In the genomic region with DNA sequence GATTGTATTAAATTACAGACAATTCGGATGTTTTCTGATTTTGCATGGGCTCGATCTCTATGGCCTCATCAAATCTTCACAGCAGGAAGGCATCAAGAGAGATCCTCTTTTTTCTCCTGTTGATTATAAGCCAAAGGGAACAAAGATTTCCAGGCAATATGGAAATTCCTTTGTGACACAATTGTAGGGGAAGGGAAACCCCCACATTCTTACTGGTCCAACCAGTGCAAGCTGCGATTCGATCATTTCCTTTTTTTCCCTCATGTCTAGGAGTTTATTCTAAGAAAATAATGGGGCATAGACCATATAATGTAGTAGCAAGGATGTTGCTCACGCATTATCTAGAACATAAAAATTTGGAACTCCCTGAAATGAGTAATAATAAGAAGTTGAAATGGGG, we compare ENCODE assay signal across 1 cellular context.
TF ChIP-seq lines count a peak whose summit lies in the region.

No MANE protein-coding gene starts in this region.

TF ChIP-seq in GM23338, 12 proteins besides CTCF, POLR2A, EP300 and RAD21:
- TF ChIP-seq, protein P1, sequence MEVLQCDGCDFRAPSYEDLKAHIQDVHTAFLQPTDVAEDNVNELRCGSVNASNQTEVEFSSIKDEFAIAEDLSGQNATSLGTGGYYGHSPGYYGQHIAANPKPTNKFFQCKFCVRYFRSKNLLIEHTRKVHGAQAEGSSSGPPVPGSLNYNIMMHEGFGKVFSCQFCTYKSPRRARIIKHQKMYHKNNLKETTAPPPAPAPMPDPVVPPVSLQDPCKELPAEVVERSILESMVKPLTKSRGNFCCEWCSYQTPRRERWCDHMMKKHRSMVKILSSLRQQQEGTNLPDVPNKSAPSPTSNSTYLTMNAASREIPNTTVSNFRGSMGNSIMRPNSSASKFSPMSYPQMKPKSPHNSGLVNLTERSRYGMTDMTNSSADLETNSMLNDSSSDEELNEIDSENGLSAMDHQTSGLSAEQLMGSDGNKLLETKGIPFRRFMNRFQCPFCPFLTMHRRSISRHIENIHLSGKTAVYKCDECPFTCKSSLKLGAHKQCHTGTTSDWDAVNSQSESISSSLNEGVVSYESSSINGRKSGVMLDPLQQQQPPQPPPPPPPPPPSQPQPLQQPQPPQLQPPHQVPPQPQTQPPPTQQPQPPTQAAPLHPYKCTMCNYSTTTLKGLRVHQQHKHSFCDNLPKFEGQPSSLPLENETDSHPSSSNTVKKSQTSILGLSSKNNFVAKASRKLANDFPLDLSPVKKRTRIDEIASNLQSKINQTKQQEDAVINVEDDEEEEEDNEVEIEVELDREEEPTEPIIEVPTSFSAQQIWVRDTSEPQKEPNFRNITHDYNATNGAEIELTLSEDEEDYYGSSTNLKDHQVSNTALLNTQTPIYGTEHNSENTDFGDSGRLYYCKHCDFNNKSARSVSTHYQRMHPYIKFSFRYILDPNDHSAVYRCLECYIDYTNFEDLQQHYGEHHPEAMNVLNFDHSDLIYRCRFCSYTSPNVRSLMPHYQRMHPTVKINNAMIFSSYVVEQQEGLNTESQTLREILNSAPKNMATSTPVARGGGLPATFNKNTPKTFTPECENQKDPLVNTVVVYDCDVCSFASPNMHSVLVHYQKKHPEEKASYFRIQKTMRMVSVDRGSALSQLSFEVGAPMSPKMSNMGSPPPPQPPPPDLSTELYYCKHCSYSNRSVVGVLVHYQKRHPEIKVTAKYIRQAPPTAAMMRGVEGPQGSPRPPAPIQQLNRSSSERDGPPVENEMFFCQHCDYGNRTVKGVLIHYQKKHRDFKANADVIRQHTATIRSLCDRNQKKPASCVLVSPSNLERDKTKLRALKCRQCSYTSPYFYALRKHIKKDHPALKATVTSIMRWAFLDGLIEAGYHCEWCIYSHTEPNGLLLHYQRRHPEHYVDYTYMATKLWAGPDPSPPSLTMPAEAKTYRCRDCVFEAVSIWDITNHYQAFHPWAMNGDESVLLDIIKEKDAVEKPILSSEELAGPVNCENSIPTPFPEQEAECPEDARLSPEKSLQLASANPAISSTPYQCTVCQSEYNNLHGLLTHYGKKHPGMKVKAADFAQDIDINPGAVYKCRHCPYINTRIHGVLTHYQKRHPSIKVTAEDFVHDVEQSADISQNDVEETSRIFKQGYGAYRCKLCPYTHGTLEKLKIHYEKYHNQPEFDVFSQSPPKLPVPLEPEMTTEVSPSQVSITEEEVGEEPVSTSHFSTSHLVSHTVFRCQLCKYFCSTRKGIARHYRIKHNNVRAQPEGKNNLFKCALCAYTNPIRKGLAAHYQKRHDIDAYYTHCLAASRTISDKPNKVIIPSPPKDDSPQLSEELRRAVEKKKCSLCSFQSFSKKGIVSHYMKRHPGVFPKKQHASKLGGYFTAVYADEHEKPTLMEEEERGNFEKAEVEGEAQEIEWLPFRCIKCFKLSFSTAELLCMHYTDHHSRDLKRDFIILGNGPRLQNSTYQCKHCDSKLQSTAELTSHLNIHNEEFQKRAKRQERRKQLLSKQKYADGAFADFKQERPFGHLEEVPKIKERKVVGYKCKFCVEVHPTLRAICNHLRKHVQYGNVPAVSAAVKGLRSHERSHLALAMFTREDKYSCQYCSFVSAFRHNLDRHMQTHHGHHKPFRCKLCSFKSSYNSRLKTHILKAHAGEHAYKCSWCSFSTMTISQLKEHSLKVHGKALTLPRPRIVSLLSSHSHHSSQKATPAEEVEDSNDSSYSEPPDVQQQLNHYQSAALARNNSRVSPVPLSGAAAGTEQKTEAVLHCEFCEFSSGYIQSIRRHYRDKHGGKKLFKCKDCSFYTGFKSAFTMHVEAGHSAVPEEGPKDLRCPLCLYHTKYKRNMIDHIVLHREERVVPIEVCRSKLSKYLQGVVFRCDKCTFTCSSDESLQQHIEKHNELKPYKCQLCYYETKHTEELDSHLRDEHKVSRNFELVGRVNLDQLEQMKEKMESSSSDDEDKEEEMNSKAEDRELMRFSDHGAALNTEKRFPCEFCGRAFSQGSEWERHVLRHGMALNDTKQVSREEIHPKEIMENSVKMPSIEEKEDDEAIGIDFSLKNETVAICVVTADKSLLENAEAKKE (CRISPR knock-in tag; IDR thresholded peaks at IDR 0.05) = no peak
- TF ChIP-seq JUNB (IDR thresholded peaks at IDR 0.05; ENCODE audit: unreplicated experiment) = no peak
- TF ChIP-seq NANOG (IDR thresholded peaks at IDR 0.05; ENCODE audit: borderline replicate concordance) = no peak
- TF ChIP-seq CREB1 (CRISPR knock-in tag; IDR thresholded peaks at IDR 0.05; ENCODE audit: low read depth) = no peak
- TF ChIP-seq POLR2AphosphoS5 (IDR thresholded peaks at IDR 0.05; ENCODE audit: low read depth) = no peak
- no peak for TF ChIP-seq ZNF331 (CRISPR knock-in tag; IDR thresholded peaks at IDR 0.05; ENCODE audit: low read depth)
- no peak for TF ChIP-seq EZH2phosphoT487 (IDR thresholded peaks at IDR 0.05; ENCODE audit: unreplicated experiment)
- TF ChIP-seq, protein P2, sequence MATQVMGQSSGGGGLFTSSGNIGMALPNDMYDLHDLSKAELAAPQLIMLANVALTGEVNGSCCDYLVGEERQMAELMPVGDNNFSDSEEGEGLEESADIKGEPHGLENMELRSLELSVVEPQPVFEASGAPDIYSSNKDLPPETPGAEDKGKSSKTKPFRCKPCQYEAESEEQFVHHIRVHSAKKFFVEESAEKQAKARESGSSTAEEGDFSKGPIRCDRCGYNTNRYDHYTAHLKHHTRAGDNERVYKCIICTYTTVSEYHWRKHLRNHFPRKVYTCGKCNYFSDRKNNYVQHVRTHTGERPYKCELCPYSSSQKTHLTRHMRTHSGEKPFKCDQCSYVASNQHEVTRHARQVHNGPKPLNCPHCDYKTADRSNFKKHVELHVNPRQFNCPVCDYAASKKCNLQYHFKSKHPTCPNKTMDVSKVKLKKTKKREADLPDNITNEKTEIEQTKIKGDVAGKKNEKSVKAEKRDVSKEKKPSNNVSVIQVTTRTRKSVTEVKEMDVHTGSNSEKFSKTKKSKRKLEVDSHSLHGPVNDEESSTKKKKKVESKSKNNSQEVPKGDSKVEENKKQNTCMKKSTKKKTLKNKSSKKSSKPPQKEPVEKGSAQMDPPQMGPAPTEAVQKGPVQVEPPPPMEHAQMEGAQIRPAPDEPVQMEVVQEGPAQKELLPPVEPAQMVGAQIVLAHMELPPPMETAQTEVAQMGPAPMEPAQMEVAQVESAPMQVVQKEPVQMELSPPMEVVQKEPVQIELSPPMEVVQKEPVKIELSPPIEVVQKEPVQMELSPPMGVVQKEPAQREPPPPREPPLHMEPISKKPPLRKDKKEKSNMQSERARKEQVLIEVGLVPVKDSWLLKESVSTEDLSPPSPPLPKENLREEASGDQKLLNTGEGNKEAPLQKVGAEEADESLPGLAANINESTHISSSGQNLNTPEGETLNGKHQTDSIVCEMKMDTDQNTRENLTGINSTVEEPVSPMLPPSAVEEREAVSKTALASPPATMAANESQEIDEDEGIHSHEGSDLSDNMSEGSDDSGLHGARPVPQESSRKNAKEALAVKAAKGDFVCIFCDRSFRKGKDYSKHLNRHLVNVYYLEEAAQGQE (IDR thresholded peaks at IDR 0.05; ENCODE audit: unreplicated experiment) = no peak
- TF ChIP-seq STAT1 (IDR thresholded peaks at IDR 0.05; ENCODE audit: unreplicated experiment) = no peak
- TF ChIP-seq, protein P3, sequence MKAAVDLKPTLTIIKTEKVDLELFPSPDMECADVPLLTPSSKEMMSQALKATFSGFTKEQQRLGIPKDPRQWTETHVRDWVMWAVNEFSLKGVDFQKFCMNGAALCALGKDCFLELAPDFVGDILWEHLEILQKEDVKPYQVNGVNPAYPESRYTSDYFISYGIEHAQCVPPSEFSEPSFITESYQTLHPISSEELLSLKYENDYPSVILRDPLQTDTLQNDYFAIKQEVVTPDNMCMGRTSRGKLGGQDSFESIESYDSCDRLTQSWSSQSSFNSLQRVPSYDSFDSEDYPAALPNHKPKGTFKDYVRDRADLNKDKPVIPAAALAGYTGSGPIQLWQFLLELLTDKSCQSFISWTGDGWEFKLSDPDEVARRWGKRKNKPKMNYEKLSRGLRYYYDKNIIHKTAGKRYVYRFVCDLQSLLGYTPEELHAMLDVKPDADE (IDR thresholded peaks at IDR 0.05) = no peak
- TF ChIP-seq EZH2 (IDR thresholded peaks at IDR 0.05; ENCODE audit: low read depth, unreplicated experiment) = no peak
- no peak for TF ChIP-seq ZNF114 (CRISPR knock-in tag; IDR thresholded peaks at IDR 0.05)
